ENCODE assay signal across 8 cellular contexts in genomic region chr3:107523361-107524213, GRCh38.
DNase-seq lines count a peak whose midpoint lies in the region; ATAC-seq lines count a peak whose summit lies in the region.

No MANE protein-coding gene starts in this region.

- peak overlapping the region; percentile 84 for H2AFZ ChIP-seq in ACC112 (ENCODE audit: low read length, unreplicated experiment)

- peak overlapping the region; percentile 100 for H3K4me3 Mint-ChIP-seq in memory B cell

- H3K27me3 Mint-ChIP-seq in memory B cell: no peaks in the 10 kb centered on the region

- peaks cover 49% of the 10 kb centered on the region for H3K79me2 ChIP-seq in ACC112 (ENCODE audit: control insufficient read depth, insufficient read depth, low read length, unreplicated experiment)

- H3K4me3 ChIP-seq in ACC112 (ENCODE audit: low read depth, low read length): peak overlapping the region; percentile 77
- H3K4me3 ChIP-seq in endocrine pancreas (ENCODE audit: control insufficient read depth, insufficient read depth, low read length): peak overlapping the region; percentile 92

- no peaks in the 10 kb centered on the region for H3K9me3 ChIP-seq in endocrine pancreas (ENCODE audit: control insufficient read depth, low read length)

- H3K4me1 Mint-ChIP-seq in memory B cell: peaks cover 35% of the 10 kb centered on the region

- H3K27ac Mint-ChIP-seq in memory B cell: peak overlapping the region; percentile 98

- H3K9me3 Mint-ChIP-seq in memory B cell: no peaks in the 10 kb centered on the region

- peak; percentile 35 for ATAC-seq in GM18511 (IDR thresholded peaks at IDR 0.05; ENCODE audit: unreplicated experiment)
- ATAC-seq in HG03025 (IDR thresholded peaks at IDR 0.05; ENCODE audit: low FRiP score, unreplicated experiment): peak; percentile 31
- peak; percentile 42 for ATAC-seq in memory B cell (ENCODE audit: low read depth)

- H3K4me1 ChIP-seq in ACC112 (ENCODE audit: control insufficient read depth, insufficient read depth, low read length, unreplicated experiment): peaks cover 16% of the 10 kb centered on the region
- no peaks in the 10 kb centered on the region for H3K4me1 ChIP-seq in endocrine pancreas (ENCODE audit: control insufficient read depth, insufficient read depth, low read length)

- peak; percentile 33 to 74 for DNase-seq in NCI-H526 (lab: John Stamatoyannopoulos, UW)
- peak; percentile 85 for DNase-seq in activated CD8-positive, alpha-beta memory T cell treated with anti-CD3 and anti-CD28 coated beads for 24 hours
- peak; percentile 37 to 63 for DNase-seq in memory B cell (ENCODE audit: low spot score in 2 of 2)
- peak; percentile 18 to 20 for DNase-seq in stimulated activated CD8-positive, alpha-beta memory T cell treated with anti-CD3 and anti-CD28 coated beads, Interleukin-2, amount 100 ng/mL, for 1 hour (ENCODE audit: low read depth in 2 of 2)

- peak overlapping the region; percentile 60 for H3K27ac ChIP-seq in ACC112 (ENCODE audit: low read depth, low read length)

- H3K9ac ChIP-seq in endocrine pancreas (ENCODE audit: control insufficient read depth, insufficient read depth, low read length): peak overlapping the region; percentile 70

- H3K36me3 ChIP-seq in ACC112 (ENCODE audit: insufficient read depth, low read length): peaks cover 6% of the 10 kb centered on the region
- no peaks in the 10 kb centered on the region for H3K36me3 ChIP-seq in endocrine pancreas (ENCODE audit: control insufficient read depth, insufficient read depth, low read length)

- H3K36me3 Mint-ChIP-seq in memory B cell: no peaks in the 10 kb centered on the region

- H3K27me3 ChIP-seq in ACC112 (ENCODE audit: insufficient read depth, low read length): no peaks in the 10 kb centered on the region
- no peaks in the 10 kb centered on the region for H3K27me3 ChIP-seq in endocrine pancreas (ENCODE audit: control insufficient read depth, insufficient read depth, low read length)

Comparison
In these comparisons a context has a peak if more than half of its experiments do, and no peak if none do; other contexts are left out.
1. Peak in every context shown above with its lines: DNase-seq, ATAC-seq, H3K4me3 ChIP-seq and H3K27ac ChIP-seq.
2. DNase-seq: peak in every context shown above with its lines; median percentile 85 in activated CD8-positive, alpha-beta memory T cell treated with anti-CD3 and anti-CD28 coated beads for 24 hours; 54 in NCI-H526; 50 in memory B cell; 19 in stimulated activated CD8-positive, alpha-beta memory T cell treated with anti-CD3 and anti-CD28 coated beads, Interleukin-2, amount 100 ng/mL, for 1 hour.